In genomic region chr2:123051136-123051535, GRCh38 we compare ENCODE assay signal across 22 cellular contexts.
DNase-seq lines count a peak whose midpoint lies in the region; ATAC-seq, FAIRE-seq and TF ChIP-seq lines count a peak whose summit lies in the region.
"Had no signal": no experiment of that assay in that cellular context is flagged by ENCODE, and none has a peak within 500 bp of the region (broad histone marks: within the 10 kb centered on the region; RNA-seq: fewer than 3 reads in every experiment).

No MANE protein-coding gene starts in this region.

- H3K9ac ChIP-seq in H1 (replicated peaks in 1 of 4; ENCODE audit: extremely low read depth in 1 of 4, low read depth in 3 of 4, low read length in 3 of 4) (no peak overlapping the region), parathyroid adenoma (no peak overlapping the region)

- TF ChIP-seq CTCF in LNCaP clone FGC (IDR thresholded peaks at IDR 0.05; ENCODE audit: control insufficient read depth, extremely low read depth, insufficient read depth) (no peak), PC-9 (conservative IDR thresholded peaks at IDR 0.05) (no peak), H1 (IDR thresholded peaks at IDR 0.05; ENCODE audit: control extremely low read depth in 1 of 3, insufficient read depth in 1 of 3, low read depth in 1 of 3, low read length in 3 of 3) (no peak), parathyroid adenoma (IDR thresholded peaks at IDR 0.05) (no peak)

- peaks cover 22% of the 10 kb centered on the region for H3K9me3 Mint-ChIP-seq in activated T-cell treated with anti-CD3 and anti-CD28 coated beads, Interleukin-2, amount 50 U/mL, for 24 hours

- no peak overlapping the region for H3K56ac ChIP-seq in H1 (replicated peaks; ENCODE audit: insufficient read length, low read depth, low read length)

- 93% methylated on average over 2 of the region's 2 CpGs; no CpG with 5 or more reads in 1 of the 2 experiments for WGBS in H1 (ENCODE audit: extremely low coverage in 1 of 2, insufficient coverage in 1 of 2, insufficient read length in 1 of 2, insufficient replicate concordance in 2 of 2, low coverage in 1 of 2, low lambda C conversion rate in 2 of 2, missing lambda C conversion rate in 1 of 2), 2 experiments

- no peak overlapping the region for H3K4me3 Mint-ChIP-seq in activated T-cell treated with anti-CD3 and anti-CD28 coated beads, Interleukin-2, amount 50 U/mL, for 24 hours
- H3K4me3 Mint-ChIP-seq: CD4-positive, CD25-positive, alpha-beta regulatory T cell; CD8-positive, alpha-beta memory T cell had no signal

- no peak overlapping the region for H2BK15ac ChIP-seq in H1 (ENCODE audit: low read length)

- TF ChIP-seq EP300 in H1 (IDR thresholded peaks at IDR 0.05; ENCODE audit: borderline replicate concordance in 1 of 2, low read depth in 2 of 2, low read length in 2 of 2): no peak

- CTCF ChIA-PET in PC-9 (lab: Charles Lee): no interaction called here
- CTCF ChIA-PET in H1 (lab: Charles Lee; ENCODE audit: partially characterized antibody): no interaction called here

- no peak overlapping the region for H3K27ac Mint-ChIP-seq in activated T-cell treated with anti-CD3 and anti-CD28 coated beads, Interleukin-2, amount 50 U/mL, for 24 hours
- H3K27ac Mint-ChIP-seq: CD4-positive, CD25-positive, alpha-beta regulatory T cell; CD8-positive, alpha-beta memory T cell had no signal

- H3K27ac ChIP-seq in PC-9 (no peak overlapping the region), H1 (ENCODE audit: low read depth, low read length) (no peak overlapping the region), parathyroid adenoma (no peak overlapping the region)
- H3K27ac ChIP-seq: HL-60 had no signal

- H3F3A ChIP-seq in PC-9 (ENCODE audit: insufficient read depth, low read depth): no peaks in the 10 kb centered on the region

- H2BK12ac ChIP-seq in H1 (ENCODE audit: low read depth, low read length): no peak overlapping the region

- no peak overlapping the region for H4K5ac ChIP-seq in H1 (ENCODE audit: insufficient read length, low read depth, low read length)

- no peaks in the 10 kb centered on the region for H3K36me3 Mint-ChIP-seq in activated T-cell treated with anti-CD3 and anti-CD28 coated beads, Interleukin-2, amount 50 U/mL, for 24 hours (ENCODE audit: low read depth)
- H3K36me3 Mint-ChIP-seq: CD4-positive, CD25-positive, alpha-beta regulatory T cell; CD8-positive, alpha-beta memory T cell had no signal

- H3K27me3 ChIP-seq in PC-9 (ENCODE audit: insufficient read depth, low read depth) (no peaks in the 10 kb centered on the region), H1 (replicated peaks in 1 of 4; ENCODE audit: control insufficient read depth in 3 of 4, extremely low read depth in 1 of 4, insufficient read depth in 3 of 4, low read length in 3 of 4) (no peaks in the 10 kb centered on the region), parathyroid adenoma (ENCODE audit: control insufficient read depth, insufficient read depth, low read length) (no peaks in the 10 kb centered on the region)
- H3K27me3 ChIP-seq: BE2C had no signal

- no peak overlapping the region for H4K8ac ChIP-seq in H1 (ENCODE audit: extremely low read depth, insufficient read depth, low read length)

- no peaks in the 10 kb centered on the region for H3K4me1 Mint-ChIP-seq in activated T-cell treated with anti-CD3 and anti-CD28 coated beads, Interleukin-2, amount 50 U/mL, for 24 hours (ENCODE audit: low read depth)
- H3K4me1 Mint-ChIP-seq: CD4-positive, CD25-positive, alpha-beta regulatory T cell; CD8-positive, alpha-beta memory T cell had no signal

- H3K79me1 ChIP-seq in H1 (ENCODE audit: low read depth, low read length): no peaks in the 10 kb centered on the region

- no peak overlapping the region for H3K23ac ChIP-seq in H1 (ENCODE audit: insufficient read length)

- H2AFZ ChIP-seq in PC-9 (peak overlapping the region; percentile 61; the same call in 1 of the 2 replicates), H1 (ENCODE audit: low read length) (peak overlapping the region; percentile 28; the same call in 1 of the 2 replicates), parathyroid adenoma (peak overlapping the region; percentile 18)

- TF ChIP-seq RAD21 in H1 (IDR thresholded peaks at IDR 0.05 in 1 of 2, conservative IDR thresholded peaks at IDR 0.05 in 1 of 2; ENCODE audit: low read depth in 2 of 2, low read length in 2 of 2): no peak

- H3K4me1 ChIP-seq in PC-9 (replicated peaks; ENCODE audit: insufficient read depth) (no peaks in the 10 kb centered on the region), H1 (replicated peaks in 1 of 4; ENCODE audit: control insufficient read depth in 3 of 4, insufficient read depth in 4 of 4, low read length in 3 of 4) (no peaks in the 10 kb centered on the region), parathyroid adenoma (no peaks in the 10 kb centered on the region)
- H3K4me1 ChIP-seq: BE2C, HAP-1 had no signal

- no peak overlapping the region for H2BK20ac ChIP-seq in H1 (ENCODE audit: low read length)

- no peak for FAIRE-seq in H1 (lab: Jason Lieb, UNC)
- FAIRE-seq: A204.1, GM12878 had no signal

- H4K91ac ChIP-seq in H1 (replicated peaks; ENCODE audit: insufficient read length, low read length): no peak overlapping the region

- H3K79me2 ChIP-seq in PC-9 (ENCODE audit: low read depth): no peaks in the 10 kb centered on the region
- no peaks in the 10 kb centered on the region for H3K79me2 ChIP-seq in H1 (ENCODE audit: control insufficient read depth in 1 of 2, insufficient read depth in 2 of 2, low read length in 2 of 2)
- no peaks in the 10 kb centered on the region for H3K79me2 ChIP-seq in parathyroid adenoma

- POLR2A ChIA-PET in PC-9 (lab: Charles Lee; ENCODE audit: unreplicated experiment): no interaction called here
- POLR2A ChIA-PET in H1 (lab: Charles Lee; ENCODE audit: partially characterized antibody): no interaction called here

- ATAC-seq in GM19463 (IDR thresholded peaks at IDR 0.05; ENCODE audit: unreplicated experiment) (no peak), HG03045 (IDR thresholded peaks at IDR 0.05; ENCODE audit: unreplicated experiment) (no peak)
- ATAC-seq: GM12878 had no signal

- TF ChIP-seq POLR2A in H1 (IDR thresholded peaks at IDR 0.05; ENCODE audit: control extremely low read depth in 1 of 2, low read depth in 2 of 2, low read length in 2 of 2): no peak

- no peaks in the 10 kb centered on the region for H3K23me2 ChIP-seq in H1 (ENCODE audit: low read depth, low read length)

- H2BK120ac ChIP-seq in H1 (replicated peaks; ENCODE audit: low read depth, low read length): no peak overlapping the region

- H4K20me1 ChIP-seq in PC-9 (ENCODE audit: insufficient read depth): no peaks in the 10 kb centered on the region
- H4K20me1 ChIP-seq in H1 (replicated peaks in 1 of 2; ENCODE audit: control insufficient read depth in 1 of 2, insufficient read depth in 2 of 2, low read length in 2 of 2): no peaks in the 10 kb centered on the region

- no peak overlapping the region for H3K4me2 ChIP-seq in PC-9
- no peak overlapping the region for H3K4me2 ChIP-seq in H1 (ENCODE audit: insufficient read depth in 1 of 2, low read depth in 2 of 2, low read length in 2 of 2)
- H3K4me2 ChIP-seq in parathyroid adenoma (ENCODE audit: low read length): no peak overlapping the region

- no peak overlapping the region for H3K4ac ChIP-seq in H1 (replicated peaks; ENCODE audit: insufficient read length, low read depth, low read length)

- no TSS peak for BruUV-seq in PC-9 (replicated peaks; lab: Mats Ljungman, UMichigan)

- H3K14ac ChIP-seq in H1 (ENCODE audit: insufficient read length): no peak overlapping the region

- no peak overlapping the region for H3K18ac ChIP-seq in H1 (ENCODE audit: extremely low read depth, low read length)

- no peaks in the 10 kb centered on the region for H3K27me3 Mint-ChIP-seq in activated T-cell treated with anti-CD3 and anti-CD28 coated beads, Interleukin-2, amount 50 U/mL, for 24 hours
- H3K27me3 Mint-ChIP-seq: CD4-positive, CD25-positive, alpha-beta regulatory T cell; CD8-positive, alpha-beta memory T cell had no signal

- H3K36me3 ChIP-seq in PC-9 (ENCODE audit: low read depth) (no peaks in the 10 kb centered on the region), H1 (ENCODE audit: control insufficient read depth in 2 of 4, insufficient read depth in 4 of 4, low read length in 3 of 4) (no peaks in the 10 kb centered on the region; a peak in 1 of 8 replicates), parathyroid adenoma (ENCODE audit: control insufficient read depth, insufficient read depth, low read length) (no peaks in the 10 kb centered on the region)
- H3K36me3 ChIP-seq: BE2C, HAP-1 had no signal

- H3K9me3 ChIP-seq in PC-9 (ENCODE audit: insufficient read depth, low read depth) (no peaks in the 10 kb centered on the region), H1 (ENCODE audit: insufficient read depth in 2 of 2, low read depth in 1 of 2, low read length in 1 of 2) (no peaks in the 10 kb centered on the region), parathyroid adenoma (ENCODE audit: control insufficient read depth, low read length) (no peaks in the 10 kb centered on the region)
- H3K9me3 ChIP-seq: BE2C, HAP-1 had no signal

- no peak overlapping the region for H2BK5ac ChIP-seq in H1 (ENCODE audit: low read depth, low read length)

- intact Hi-C loops in PC-9 (cut with micrococcal nuclease; ENCODE audit: unreplicated experiment): no loop called here

- no peaks in the 10 kb centered on the region for H3K9me2 ChIP-seq in PC-9 (ENCODE audit: insufficient read depth)

- H2AK5ac ChIP-seq in H1 (ENCODE audit: low read depth, low read length): no peak overlapping the region

- H3K4me3 ChIP-seq in LNCaP clone FGC (ENCODE audit: low read depth, low read length) (no peak overlapping the region), PC-9 (no peak overlapping the region), H1 (ENCODE audit: extremely low read depth in 1 of 4, insufficient read depth in 2 of 4, low read depth in 3 of 4, low read length in 4 of 4) (no peak overlapping the region), parathyroid adenoma (ENCODE audit: low read depth, low read length) (no peak overlapping the region)
- H3K4me3 ChIP-seq: GM12878, HAP-1 had no signal

- DNase-seq in LNCaP clone FGC (ENCODE audit: low read depth) (peak; percentile 70), PC-9 (no peak), H1 (ENCODE audit: low read depth in 1 of 2, low spot score in 2 of 2) (no peak), T-helper 2 cell (no peak)
- DNase-seq in activated T-cell treated with anti-CD3 and anti-CD28 coated beads, Interleukin-2, amount 50 U/mL, for 24 hours: no peak
- DNase-seq: ACHN; BE2C; C1 segment of cervical spinal cord; CD4-positive, CD25-positive, alpha-beta regulatory T cell; CD8-positive, alpha-beta memory T cell; COR-L47; DMS 273 treated with DMSO at 0.1 percent for 48 hours; DMS53; DND-41; EL had no signal

TF ChIP-seq in H1, 55 proteins besides CTCF, POLR2A, EP300 and RAD21 (continues in another document):
- no peak for TF ChIP-seq EZH2 (IDR thresholded peaks at IDR 0.05; ENCODE audit: low read depth, low read length, severe bottlenecking)
- no peak for TF ChIP-seq NRF1 (IDR thresholded peaks at IDR 0.05; ENCODE audit: low read depth, low read length)
- TF ChIP-seq BACH1 (IDR thresholded peaks at IDR 0.05; ENCODE audit: low read length): no peak
- TF ChIP-seq PHF8 (conservative IDR thresholded peaks at IDR 0.05; ENCODE audit: low read depth, low read length): no peak
- no peak for TF ChIP-seq KDM1A (IDR thresholded peaks at IDR 0.05; ENCODE audit: borderline replicate concordance, low read length)
